In the genomic region with DNA sequence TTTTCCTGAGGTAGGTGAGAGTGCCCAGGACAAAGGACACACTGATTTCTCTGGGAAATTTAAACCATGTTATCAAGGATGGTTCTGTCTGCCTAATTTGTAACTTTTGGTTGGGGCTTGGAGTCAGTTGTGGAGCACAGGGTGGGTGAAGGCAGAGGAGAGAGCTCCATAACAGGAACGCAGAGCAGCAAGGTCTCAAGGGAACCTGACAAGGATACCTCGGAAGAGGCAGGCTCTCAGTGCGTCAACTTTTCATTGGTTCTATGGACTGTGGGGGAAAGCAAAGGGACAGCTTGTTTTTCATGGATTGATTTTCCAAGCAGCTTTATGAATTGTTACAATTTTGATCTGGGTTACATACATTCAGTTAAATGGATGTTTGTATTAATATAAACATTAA, we compare ENCODE assay signal across 22 cellular contexts.
"Had no signal": no experiment of that assay in that cellular context is flagged by ENCODE, and none has a peak within 500 bp of the region (broad histone marks: within the 10 kb centered on the region; RNA-seq: fewer than 3 reads in every experiment).

No MANE protein-coding gene starts in this region.

- H3K36me3 Mint-ChIP-seq: stimulated activated effector memory CD8-positive, alpha-beta T cell treated with anti-CD3 and anti-CD28 coated beads, Interleukin-12 subunit alpha, Interleukin-12 subunit beta, amount 100 ng/mL, for 72 hours had no signal

- H3K4me3 Mint-ChIP-seq: endodermal cell; nephron; stimulated activated effector memory CD8-positive, alpha-beta T cell treated with anti-CD3 and anti-CD28 coated beads, Interleukin-12 subunit alpha, Interleukin-12 subunit beta, amount 100 ng/mL, for 72 hours; type B pancreatic cell had no signal

- H3K4me1 Mint-ChIP-seq: endodermal cell; nephron; stimulated activated effector memory CD8-positive, alpha-beta T cell treated with anti-CD3 and anti-CD28 coated beads, Interleukin-12 subunit alpha, Interleukin-12 subunit beta, amount 100 ng/mL, for 72 hours had no signal

- H3K36me3 ChIP-seq: heart left ventricle, neutrophil, right lobe of liver, suprapubic skin, thyroid gland had no signal

- H3K27ac Mint-ChIP-seq: endodermal cell; nephron; stimulated activated effector memory CD8-positive, alpha-beta T cell treated with anti-CD3 and anti-CD28 coated beads, Interleukin-12 subunit alpha, Interleukin-12 subunit beta, amount 100 ng/mL, for 72 hours; type B pancreatic cell had no signal

- H3K9me3 ChIP-seq: heart left ventricle, neutrophil, psoas muscle, right lobe of liver, suprapubic skin, thyroid gland had no signal

- H3K27me3 ChIP-seq: heart left ventricle, neutrophil, right lobe of liver, suprapubic skin, thyroid gland had no signal

- ATAC-seq: heart left ventricle; left colon; left ventricle myocardium superior; psoas muscle; right lobe of liver; stimulated activated effector memory CD8-positive, alpha-beta T cell treated with anti-CD3 and anti-CD28 coated beads, Interleukin-12 subunit alpha, Interleukin-12 subunit beta, amount 100 ng/mL, for 72 hours; stimulated activated naive CD8-positive, alpha-beta T cell treated with anti-CD3 and anti-CD28 coated beads, Interleukin-15, Interleukin-2, amounts not matched to agents 100 U/mL and 50 U/mL, for 24 hours had no signal

- H3K4me1 ChIP-seq: heart left ventricle, psoas muscle, right lobe of liver, suprapubic skin, thyroid gland had no signal

- H3K9me3 Mint-ChIP-seq: endodermal cell; nephron; stimulated activated effector memory CD8-positive, alpha-beta T cell treated with anti-CD3 and anti-CD28 coated beads, Interleukin-12 subunit alpha, Interleukin-12 subunit beta, amount 100 ng/mL, for 72 hours; type B pancreatic cell had no signal

- H3K4me3 ChIP-seq: heart left ventricle, lung, psoas muscle, right lobe of liver, suprapubic skin, thyroid gland had no signal

- H3K27ac ChIP-seq: heart left ventricle, neutrophil, psoas muscle, right lobe of liver, suprapubic skin, thyroid gland had no signal

- DNase-seq: effector CD4-positive, alpha-beta T cell; endodermal cell; foreskin melanocyte; heart left ventricle; hippocampal formation; left colon; left ventricle myocardium superior; mesenchymal stem cell; midbrain; psoas muscle; retina; right lobe of liver; stimulated activated CD4-positive, alpha-beta T cell treated with anti-CD3 and anti-CD28 coated beads, Interleukin-4, amount 100 ng/mL, for 1 hour; stimulated activated CD8-positive, alpha-beta memory T cell treated with anti-CD3 and anti-CD28 coated beads, Interleukin-4, amount 100 ng/mL, for 48 hours; stimulated activated naive CD8-positive, alpha-beta T cell treated with anti-CD3 and anti-CD28 coated beads, Interleukin-15, Interleukin-2, amounts not matched to agents 100 U/mL and 50 U/mL, for 24 hours; thyroid gland had no signal

- H3K27me3 Mint-ChIP-seq: type B pancreatic cell had no signal
